ENCODE assay signal across 8 cellular contexts in the genomic region with DNA sequence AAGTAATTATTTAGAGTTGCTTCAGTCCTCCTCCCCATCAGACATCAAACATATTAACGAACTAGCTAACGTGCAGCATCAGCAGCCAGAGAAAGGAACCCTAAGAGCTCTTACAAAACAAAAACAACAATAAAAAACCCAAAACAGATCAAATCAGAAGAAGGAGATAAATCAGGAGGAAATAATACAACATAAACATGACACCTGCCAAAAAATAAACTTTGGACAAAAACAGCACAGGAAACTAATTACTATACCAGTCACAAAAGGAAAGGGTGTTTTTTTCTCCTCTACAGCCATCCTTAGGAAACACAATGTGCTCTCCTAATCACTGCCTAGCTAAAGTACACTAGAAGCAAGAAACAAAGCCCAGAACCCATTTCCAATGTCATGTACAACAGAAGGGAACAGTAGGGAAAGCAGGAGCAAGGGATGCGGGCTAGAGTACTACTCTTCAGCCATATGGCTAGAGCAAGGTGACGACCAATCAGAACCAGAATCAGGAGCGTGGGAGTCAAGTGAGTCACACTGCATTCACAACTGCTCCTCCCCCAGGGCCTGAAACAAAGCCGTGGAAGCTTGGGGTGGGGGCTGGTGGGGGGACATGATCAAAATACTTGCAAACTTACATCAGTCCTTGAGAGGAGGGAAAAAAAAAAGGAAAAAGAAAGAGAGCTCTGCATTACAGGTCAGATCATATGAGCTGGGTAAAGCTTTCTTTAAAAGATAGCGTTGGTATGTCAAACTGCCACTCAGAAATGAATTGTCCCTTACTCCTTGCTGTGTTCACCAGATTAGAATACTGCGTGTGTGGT.
DNase-seq lines count a peak whose midpoint lies in the region; ATAC-seq and TF ChIP-seq lines count a peak whose summit lies in the region.

No MANE protein-coding gene starts in this region.

- H3K36me3 Mint-ChIP-seq in CD8-positive, alpha-beta T cell = peaks cover 22% of the 10 kb centered on the region

- H3K27ac Mint-ChIP-seq in CD8-positive, alpha-beta T cell = no peak overlapping the region

- POLR2A ChIA-PET in CD8-positive, alpha-beta T cell (lab: Charles Lee) = interaction anchor here (0.6 kb wide), 1 partner anchor 386 kb away, joined by 3 read pairs; no protein-coding TSS in a partner anchor

- intact Hi-C loops in left ventricle myocardium inferior (cut with micrococcal nuclease) = no loop called here
- intact Hi-C loops in CD8-positive, alpha-beta T cell (cut with DNase I, micrococcal nuclease) = no loop called here

- peaks cover 17% of the 10 kb centered on the region for H3K36me3 ChIP-seq in left ventricle myocardium inferior
- no peaks in the 10 kb centered on the region for H3K36me3 ChIP-seq in CD8-positive, alpha-beta T cell (ENCODE audit: insufficient read depth, low read length)

- peaks cover 56% of the 10 kb centered on the region for H3K4me1 ChIP-seq in left ventricle myocardium inferior
- no peaks in the 10 kb centered on the region for H3K4me1 ChIP-seq in CD8-positive, alpha-beta T cell (ENCODE audit: insufficient read depth, low read length)

- H3K4me3 Mint-ChIP-seq in CD8-positive, alpha-beta T cell = no peak overlapping the region

- H3K27me3 Mint-ChIP-seq in CD8-positive, alpha-beta T cell (ENCODE audit: low read depth) = no peaks in the 10 kb centered on the region

- no peaks in the 10 kb centered on the region for H3K9me3 ChIP-seq in left ventricle myocardium inferior (replicated peaks)
- H3K9me3 ChIP-seq in CD8-positive, alpha-beta T cell (ENCODE audit: low read length) = no peaks in the 10 kb centered on the region

- CTCF ChIA-PET in CD8-positive, alpha-beta T cell (lab: Charles Lee) = interaction anchor here (0.6 to 2.9 kb wide), 4 partner anchors 16 to 260 kb away, joined by 3 to 15 read pairs (median 4); no protein-coding TSS in a partner anchor

- no peak for ATAC-seq in CD8-positive, alpha-beta T cell
- no peak for ATAC-seq in left lobe of liver
- ATAC-seq in HG02642 (IDR thresholded peaks at IDR 0.05; ENCODE audit: poor library complexity, unreplicated experiment) = no peak

- TF ChIP-seq CTCF in left ventricle myocardium inferior (IDR thresholded peaks at IDR 0.05; ENCODE audit: borderline replicate concordance) = no peak
- no peak for TF ChIP-seq CTCF in CD8-positive, alpha-beta T cell (IDR thresholded peaks at IDR 0.05)

- no peaks in the 10 kb centered on the region for H3K9me3 Mint-ChIP-seq in CD8-positive, alpha-beta T cell

- H3K27ac ChIP-seq in left ventricle myocardium inferior (replicated peaks) = peak overlapping the region; percentile 54
- H3K27ac ChIP-seq in CD8-positive, alpha-beta T cell (ENCODE audit: low read depth, low read length) = no peak overlapping the region

- H3K4me1 Mint-ChIP-seq in CD8-positive, alpha-beta T cell (ENCODE audit: low read depth) = peaks cover 21% of the 10 kb centered on the region

- H3K4me3 ChIP-seq in left ventricle myocardium inferior = no peak overlapping the region
- no peak overlapping the region for H3K4me3 ChIP-seq in CD8-positive, alpha-beta T cell (ENCODE audit: low read depth, low read length)

- peak; percentile 74 for DNase-seq in activated effector memory CD4-positive, alpha-beta T cell treated with anti-CD3 and anti-CD28 coated beads, Interleukin-2, amount 50 U/mL, for 16 hours
- DNase-seq in activated effector memory CD4-positive, alpha-beta T cell treated with Interleukin-2 at 50 U/mL for 16 hours = no peak
- DNase-seq in activated T-cell treated with anti-CD3 and anti-CD28 coated beads, Interleukin-2, amount 50 U/mL, for 48 hours = peak; percentile 52 to 55
- DNase-seq in left ventricle myocardium inferior (peak; percentile 18), left lobe of liver (ENCODE audit: low spot score) (no peak)
- DNase-seq in stimulated activated CD4-positive, alpha-beta T cell treated with anti-CD3 and anti-CD28 coated beads, Interleukin-1b, Interleukin-23, amount 100 ng/mL, for 48 hours = peak; percentile 43
- DNase-seq in CD8-positive, alpha-beta T cell = no peak

- no peaks in the 10 kb centered on the region for H3K27me3 ChIP-seq in left ventricle myocardium inferior (ENCODE audit: low read depth)
- H3K27me3 ChIP-seq in CD8-positive, alpha-beta T cell (ENCODE audit: insufficient read depth, low read length) = no peaks in the 10 kb centered on the region

Comparison
In these comparisons a context has a peak if more than half of its experiments do, and no peak if none do; other contexts are left out.
1. DNase-seq: peak in activated effector memory CD4-positive, alpha-beta T cell treated with anti-CD3 and anti-CD28 coated beads, Interleukin-2, amount 50 U/mL, for 16 hours (single experiment), activated T-cell treated with anti-CD3 and anti-CD28 coated beads, Interleukin-2, amount 50 U/mL, for 48 hours (2 of 2), left ventricle myocardium inferior (single experiment) and stimulated activated CD4-positive, alpha-beta T cell treated with anti-CD3 and anti-CD28 coated beads, Interleukin-1b, Interleukin-23, amount 100 ng/mL, for 48 hours (single experiment); none in activated effector memory CD4-positive, alpha-beta T cell treated with Interleukin-2 at 50 U/mL for 16 hours (single experiment), CD8-positive, alpha-beta T cell (0 of 7) and left lobe of liver (single experiment).